11 cellular contexts compared by ENCODE assay signal in genomic region chr14:74566174-74567125, GRCh38. TPM values are rescaled to one million over a fixed set of nuclear protein-coding genes. Genes with fewer than 3 reads are reported as not detected.
DNase-seq lines count a peak whose midpoint lies in the region; TF ChIP-seq lines count a peak whose summit lies in the region.
"Had no signal": no experiment of that assay in that cellular context is flagged by ENCODE, and none has a peak within 500 bp of the region (broad histone marks: within the 10 kb centered on the region; RNA-seq: fewer than 3 reads in every experiment).

No MANE protein-coding gene starts in this region.

- peaks cover 41% of the 10 kb centered on the region for H3K4me1 ChIP-seq in mesenchymal stem cell (ENCODE audit: control insufficient read depth, insufficient read depth, low read depth, low read length)
- H3K4me1 ChIP-seq in adrenal gland (replicated peaks in 1 of 2), result peaks cover 7 to 13% of the 10 kb centered on the region in 2 donors

- H3K23ac ChIP-seq in mesenchymal stem cell (ENCODE audit: low read length in 2 of 2), result no peak overlapping the region

- H3K4me3 ChIP-seq in mesenchymal stem cell (ENCODE audit: insufficient read depth in 1 of 2, low read depth in 1 of 2, low read length in 2 of 2), result no peak overlapping the region
- no peak overlapping the region for H3K4me3 ChIP-seq in adrenal gland

- 84% methylated on average over 14 of the region's 14 CpGs for WGBS in mesenchymal stem cell
- WGBS in adrenal gland, 4 donors, result 74 to 78% (median 77%) methylated on average over 11 to 14 of the region's 14 CpGs

- peak overlapping the region; percentile 5 for H3K27ac ChIP-seq in mesenchymal stem cell (ENCODE audit: low read length, poor library complexity, severe bottlenecking)
- peak overlapping the region in 1 of 5 donors; percentile 16 for H3K27ac ChIP-seq in adrenal gland

- no peak for TF ChIP-seq CTCF in chondrocyte (IDR thresholded peaks at IDR 0.05)
- TF ChIP-seq CTCF in type B pancreatic cell (conservative IDR thresholded peaks at IDR 0.05), result no peak
- TF ChIP-seq CTCF in adrenal gland (IDR thresholded peaks at IDR 0.05), result no peak

- H2BK12ac ChIP-seq in mesenchymal stem cell (ENCODE audit: low read length in 2 of 2), result peak overlapping the region; percentile 11 to 97

- no peaks in the 10 kb centered on the region for H3K27me3 ChIP-seq in mesenchymal stem cell (ENCODE audit: control insufficient read depth in 1 of 2, insufficient read depth in 1 of 2, low read length in 2 of 2)
- H3K27me3 ChIP-seq in adrenal gland, result no peaks in the 10 kb centered on the region

- peaks cover 6% of the 10 kb centered on the region for H3K79me1 ChIP-seq in mesenchymal stem cell (replicated peaks; ENCODE audit: low read length, poor library complexity, severe bottlenecking)

- H2BK120ac ChIP-seq in mesenchymal stem cell (ENCODE audit: low read depth, low read length), result no peak overlapping the region

- H3K9me3 Mint-ChIP-seq in chondrocyte (ENCODE audit: low read depth) (no peaks in the 10 kb centered on the region), type B pancreatic cell (no peaks in the 10 kb centered on the region)
- H3K9me3 Mint-ChIP-seq: activated naive CD8-positive, alpha-beta T cell treated with anti-CD3 and anti-CD28 coated beads, Interleukin-2, amount 50 U/mL, for 24 hours had no signal

- H3K27ac Mint-ChIP-seq in chondrocyte (ENCODE audit: unreplicated experiment) (peak overlapping the region; percentile 85), type B pancreatic cell (peak overlapping the region; percentile 41)
- H3K27ac Mint-ChIP-seq: activated naive CD8-positive, alpha-beta T cell treated with anti-CD3 and anti-CD28 coated beads, Interleukin-2, amount 50 U/mL, for 24 hours had no signal

- peaks cover 89% of the 10 kb centered on the region for H3K4me1 Mint-ChIP-seq in chondrocyte (ENCODE audit: low read depth)
- peaks cover 33% of the 10 kb centered on the region for H3K4me1 Mint-ChIP-seq in type B pancreatic cell (ENCODE audit: unreplicated experiment)

- H3K14ac ChIP-seq in mesenchymal stem cell (ENCODE audit: low read length in 2 of 2), result peak overlapping the region in 1 of 2 experiments; percentile 78

- no peaks in the 10 kb centered on the region for H3K36me3 Mint-ChIP-seq in chondrocyte (ENCODE audit: low read depth)
- no peaks in the 10 kb centered on the region for H3K36me3 Mint-ChIP-seq in type B pancreatic cell

- intact Hi-C loops in adrenal gland (cut with DNase I), result no loop called here

- peak overlapping the region; percentile 94 for H2AK5ac ChIP-seq in mesenchymal stem cell (ENCODE audit: low read length, severe bottlenecking)

- no peak overlapping the region for H2BK5ac ChIP-seq in mesenchymal stem cell (ENCODE audit: low read depth, low read length, poor library complexity, severe bottlenecking)

- no peak overlapping the region for H3K4me3 Mint-ChIP-seq in chondrocyte (ENCODE audit: unreplicated experiment)
- H3K4me3 Mint-ChIP-seq in type B pancreatic cell, result no peak overlapping the region
- H3K4me3 Mint-ChIP-seq: activated naive CD8-positive, alpha-beta T cell treated with anti-CD3 and anti-CD28 coated beads, Interleukin-2, amount 50 U/mL, for 24 hours had no signal

- peak overlapping the region; percentile 73 for H3K4ac ChIP-seq in mesenchymal stem cell (ENCODE audit: low read depth in 1 of 2, low read length in 2 of 2)

- H4K91ac ChIP-seq in mesenchymal stem cell (ENCODE audit: low read length), result peak overlapping the region; percentile 44

- H3K27me3 Mint-ChIP-seq in chondrocyte (ENCODE audit: low read depth), result no peaks in the 10 kb centered on the region
- H3K27me3 Mint-ChIP-seq in type B pancreatic cell, result no peaks in the 10 kb centered on the region

- no peak for TF ChIP-seq POLR2A in adrenal gland (IDR thresholded peaks at IDR 0.05)

- H2AFZ ChIP-seq in mesenchymal stem cell (ENCODE audit: low read depth, low read length), result no peak overlapping the region

- H3K18ac ChIP-seq in mesenchymal stem cell (ENCODE audit: low read depth in 1 of 2, low read length in 2 of 2), result peak overlapping the region; percentile 50 to 67

- H2BK15ac ChIP-seq in mesenchymal stem cell (ENCODE audit: low read depth, poor library complexity, severe bottlenecking), result peak overlapping the region; percentile 38

- H3K36me3 ChIP-seq in mesenchymal stem cell (ENCODE audit: control insufficient read depth in 1 of 2, insufficient read depth in 2 of 2, low read depth in 1 of 2, low read length in 2 of 2), result peaks cover 28 to 33% of the 10 kb centered on the region in 2 experiments
- no peaks in the 10 kb centered on the region for H3K36me3 ChIP-seq in adrenal gland (replicated peaks in 1 of 2)

- H3K4me2 ChIP-seq in mesenchymal stem cell (ENCODE audit: low read length, poor library complexity, severe bottlenecking), result no peak overlapping the region

- peak overlapping the region; percentile 79 for H4K8ac ChIP-seq in mesenchymal stem cell (ENCODE audit: low read length)

- in situ Hi-C loops in G401 (cut with HindIII; ENCODE audit: low sequenced_read_pairs), result no loop called here

- H3K9me3 ChIP-seq in mesenchymal stem cell (ENCODE audit: control insufficient read depth, low read length) (no peaks in the 10 kb centered on the region), adrenal gland (replicated peaks in 1 of 3) (no peaks in the 10 kb centered on the region)
- H3K9me3 ChIP-seq: Caco-2 had no signal

- DNase-seq in HuH-7.5 (ENCODE audit: low spot score) (peak; percentile 25), chondrocyte (ENCODE audit: low spot score) (peak; percentile 79), mesenchymal stem cell (no peak), type B pancreatic cell (ENCODE audit: extremely low spot score, unreplicated experiment) (no peak), HCEC 1CT (no peak), adrenal gland (no peak), G401 (ENCODE audit: low spot score) (no peak)
- DNase-seq: activated CD8-positive, alpha-beta memory T cell treated with anti-CD3 and anti-CD28 coated beads for 24 hours; activated naive CD8-positive, alpha-beta T cell treated with anti-CD3 and anti-CD28 coated beads, Interleukin-2, amount 50 U/mL, for 24 hours; stimulated activated CD4-positive, alpha-beta T cell treated with anti-CD3 and anti-CD28 coated beads, Interleukin-4, amount 100 ng/mL, for 4 hours had no signal

- H3K9ac ChIP-seq in mesenchymal stem cell (ENCODE audit: low read length), result peak overlapping the region; percentile 51

RNA-seq across cellular contexts. Expression of gene LTBP2, which starts 45.6 kb away (rescaled TPM):
- 210 to 446 TPM (median 215 TPM) in 3 replicates for total RNA-seq in chondrocyte
- polyA plus RNA-seq in mesenchymal stem cell (2013, experiment 1 of 2), result 16.6 TPM
- 16.0 TPM for polyA plus RNA-seq in mesenchymal stem cell (2013, experiment 2 of 2)
- total RNA-seq in type B pancreatic cell (ENCODE audit: low replicate concordance), result 1.1 and 2.4 TPM in 2 replicates
- 10 to 100 TPM in 2 of 8 donors, 1 to 10 TPM in 6; 2.3 to 17.0 (median 7.3) TPM for total RNA-seq in adrenal gland
- 1 to 10 TPM; 2.1 to 2.4 (median 2.2) TPM for polyA plus RNA-seq in adrenal gland
- 30.0 and 33.4 TPM in 2 replicates for total RNA-seq in G401 (2014; rRNA removed; shearing (Covaris generic))

Comparison
In these comparisons a context has a peak if more than half of its experiments do, and no peak if none do; other contexts are left out.
1. DNase-seq: peak in HuH-7.5 (single experiment) and chondrocyte (single experiment); none in mesenchymal stem cell (single experiment), type B pancreatic cell (single experiment), HCEC 1CT (single experiment), adrenal gland (0 of 7) and G401 (single experiment).